26 cellular contexts compared by ENCODE assay signal in genomic region chr1:168097921-168098528, GRCh38.
"Had no signal": no experiment of that assay in that cellular context is flagged by ENCODE, and none has a peak within 500 bp of the region (broad histone marks: within the 10 kb centered on the region; RNA-seq: fewer than 3 reads in every experiment).

No MANE protein-coding gene starts in this region.

- H3K27me3 Mint-ChIP-seq: activated B cell treated with CpG ODN at 0.5 μM for 24 hours; memory B cell; stimulated activated memory B cell treated with anti-CD40 and anti-IgM and Interleukin-4, amounts not matched to agents 10 μg/mL and 1 μg/mL and 100 μg/mL, for 72 hours had no signal

- H3K4me3 Mint-ChIP-seq: activated B cell treated with CpG ODN at 0.5 μM for 24 hours; activated naive CD4-positive, alpha-beta T cell treated with anti-CD3 and anti-CD28 coated beads, Interleukin-2, amount 10 ng/mL, durations not matched to agents 7 days and 5 days; activated naive CD8-positive, alpha-beta T cell treated with anti-CD3 and anti-CD28 coated beads, Interleukin-2, amount 10 ng/mL, durations not matched to agents 7 days and 5 days; activated T-helper 1 cell treated with anti-CD3 and anti-CD28 coated beads, Interleukin-12 subunit alpha, Interleukin-12 subunit beta, Interleukin-2, Interleukin-4 antibody, amounts not matched to agents 30 ng/mL and 10 ng/mL and 1 ng/mL, durations not matched to agents 14 hours and 24 hours and 36 hours; brain; effector memory CD8-positive, alpha-beta T cell; immature natural killer cell; memory B cell; nephron; stimulated activated memory B cell treated with anti-CD40 and anti-IgM and Interleukin-4, amounts not matched to agents 10 μg/mL and 1 μg/mL and 100 μg/mL, for 72 hours; T-helper 2 cell treated with Interferon-gamma antibody and Interleukin-4, amounts not matched to agents 5 μg/mL and 100 μg/mL, for 36 hours had no signal

- H3K4me1 Mint-ChIP-seq: activated B cell treated with CpG ODN at 0.5 μM for 24 hours; activated naive CD4-positive, alpha-beta T cell treated with anti-CD3 and anti-CD28 coated beads, Interleukin-2, amount 10 ng/mL, durations not matched to agents 7 days and 5 days; activated naive CD8-positive, alpha-beta T cell treated with anti-CD3 and anti-CD28 coated beads, Interleukin-2, amount 10 ng/mL, durations not matched to agents 7 days and 5 days; brain; immature natural killer cell; memory B cell; stimulated activated memory B cell treated with anti-CD40 and anti-IgM and Interleukin-4, amounts not matched to agents 10 μg/mL and 1 μg/mL and 100 μg/mL, for 72 hours had no signal

- H3K27ac Mint-ChIP-seq: activated B cell treated with CpG ODN at 0.5 μM for 24 hours; activated naive CD4-positive, alpha-beta T cell treated with anti-CD3 and anti-CD28 coated beads, Interleukin-2, amount 10 ng/mL, durations not matched to agents 7 days and 5 days; activated naive CD8-positive, alpha-beta T cell treated with anti-CD3 and anti-CD28 coated beads, Interleukin-2, amount 10 ng/mL, durations not matched to agents 7 days and 5 days; activated T-helper 1 cell treated with anti-CD3 and anti-CD28 coated beads, Interleukin-12 subunit alpha, Interleukin-12 subunit beta, Interleukin-2, Interleukin-4 antibody, amounts not matched to agents 30 ng/mL and 10 ng/mL and 1 ng/mL, durations not matched to agents 14 hours and 24 hours and 36 hours; brain; effector memory CD8-positive, alpha-beta T cell; immature natural killer cell; memory B cell; nephron; stimulated activated memory B cell treated with anti-CD40 and anti-IgM and Interleukin-4, amounts not matched to agents 10 μg/mL and 1 μg/mL and 100 μg/mL, for 72 hours; T-helper 2 cell treated with Interferon-gamma antibody and Interleukin-4, amounts not matched to agents 5 μg/mL and 100 μg/mL, for 36 hours had no signal

- ATAC-seq: effector memory CD8-positive, alpha-beta T cell; heart left ventricle; left lobe of liver; stimulated activated memory B cell treated with anti-CD40 and anti-IgM and Interleukin-4, amounts not matched to agents 10 μg/mL and 1 μg/mL and 100 μg/mL, for 72 hours had no signal

- H3K36me3 Mint-ChIP-seq: activated naive CD4-positive, alpha-beta T cell treated with anti-CD3 and anti-CD28 coated beads, Interleukin-2, amount 10 ng/mL, durations not matched to agents 7 days and 5 days; activated naive CD8-positive, alpha-beta T cell treated with anti-CD3 and anti-CD28 coated beads, Interleukin-2, amount 10 ng/mL, durations not matched to agents 7 days and 5 days; immature natural killer cell; memory B cell; stimulated activated memory B cell treated with anti-CD40 and anti-IgM and Interleukin-4, amounts not matched to agents 10 μg/mL and 1 μg/mL and 100 μg/mL, for 72 hours had no signal

- H3K9me3 Mint-ChIP-seq: activated B cell treated with CpG ODN at 0.5 μM for 24 hours; activated naive CD4-positive, alpha-beta T cell treated with anti-CD3 and anti-CD28 coated beads, Interleukin-2, amount 10 ng/mL, durations not matched to agents 7 days and 5 days; activated naive CD8-positive, alpha-beta T cell treated with anti-CD3 and anti-CD28 coated beads, Interleukin-2, amount 10 ng/mL, durations not matched to agents 7 days and 5 days; activated T-helper 1 cell treated with anti-CD3 and anti-CD28 coated beads, Interleukin-12 subunit alpha, Interleukin-12 subunit beta, Interleukin-2, Interleukin-4 antibody, amounts not matched to agents 30 ng/mL and 10 ng/mL and 1 ng/mL, durations not matched to agents 14 hours and 24 hours and 36 hours; brain; effector memory CD8-positive, alpha-beta T cell; immature natural killer cell; memory B cell; nephron; stimulated activated memory B cell treated with anti-CD40 and anti-IgM and Interleukin-4, amounts not matched to agents 10 μg/mL and 1 μg/mL and 100 μg/mL, for 72 hours; T-helper 2 cell treated with Interferon-gamma antibody and Interleukin-4, amounts not matched to agents 5 μg/mL and 100 μg/mL, for 36 hours had no signal

- DNase-seq: activated B cell treated with CpG ODN at 0.5 μM for 24 hours; activated CD4-positive, alpha-beta T cell treated with anti-CD3 and anti-CD28 coated beads, Interleukin-2, amount 50 U/mL, for 1 hour; activated CD8-positive, alpha-beta memory T cell treated with anti-CD3 and anti-CD28 coated beads, Interleukin-2, amount 50 U/mL, for 4 hours; activated effector memory CD4-positive, alpha-beta T cell treated with anti-CD3 and anti-CD28 coated beads, Interleukin-2, amount 50 U/mL, for 16 hours; activated naive CD4-positive, alpha-beta T cell treated with anti-CD3 and anti-CD28 coated beads, Interleukin-2, amount 10 ng/mL, durations not matched to agents 7 days and 5 days; activated naive CD8-positive, alpha-beta T cell treated with anti-CD3 and anti-CD28 coated beads, Interleukin-2, amount 10 ng/mL, durations not matched to agents 7 days and 5 days; activated T-cell treated with anti-CD3 and anti-CD28 coated beads, Interleukin-2, amount 50 U/mL, for 1 hour; cortex of kidney; effector memory CD8-positive, alpha-beta T cell; foreskin fibroblast; heart left ventricle; hypothalamus; immature natural killer cell; ovary; retina; sigmoid colon; small intestine; stimulated activated CD4-positive, alpha-beta T cell treated with anti-CD3 and anti-CD28 coated beads, Interleukin-4, amount 100 ng/mL, for 24 hours; T-helper 1 cell had no signal
